18 cellular contexts compared by ENCODE assay signal in genomic region chr2:235859651-235860050, GRCh38.
DNase-seq lines count a peak whose midpoint lies in the region; ATAC-seq and TF ChIP-seq lines count a peak whose summit lies in the region.
"Had no signal": no experiment of that assay in that cellular context is flagged by ENCODE, and none has a peak within 500 bp of the region (broad histone marks: within the 10 kb centered on the region; RNA-seq: fewer than 3 reads in every experiment).

No MANE protein-coding gene starts in this region.

- peak overlapping the region; percentile 82 for H3K27ac Mint-ChIP-seq in mesothelial cell of epicardium
- H3K27ac Mint-ChIP-seq: stimulated activated effector memory CD8-positive, alpha-beta T cell treated with anti-CD3 and anti-CD28 coated beads, Interleukin-12 subunit alpha, Interleukin-12 subunit beta, amount 100 ng/mL, for 72 hours had no signal

- no peaks in the 10 kb centered on the region for H3K9me3 Mint-ChIP-seq in mesothelial cell of epicardium
- H3K9me3 Mint-ChIP-seq: stimulated activated effector memory CD8-positive, alpha-beta T cell treated with anti-CD3 and anti-CD28 coated beads, Interleukin-12 subunit alpha, Interleukin-12 subunit beta, amount 100 ng/mL, for 72 hours had no signal

- peak; percentile 34 for DNase-seq in NCI-H748 (lab: John Stamatoyannopoulos, UW; ENCODE audit: unreplicated experiment)
- DNase-seq in NCI-H748 treated with DMSO at 0.1 percent for 48 hours (lab: John Stamatoyannopoulos, UW): no peak
- peak in 1 of 2 donors; percentile 30 for DNase-seq in foreskin keratinocyte
- no peak for DNase-seq in mesothelial cell of epicardium (ENCODE audit: low spot score in 2 of 2, unreplicated experiment in 2 of 2)
- DNase-seq in NCI-H146 treated with DMSO at 0.1 percent for 48 hours (lab: John Stamatoyannopoulos, UW; ENCODE audit: unreplicated experiment): no peak
- no peak for DNase-seq in left colon
- no peak for DNase-seq in foreskin melanocyte
- no peak for DNase-seq in WERI-Rb-1
- DNase-seq: activated naive CD4-positive, alpha-beta T cell treated with anti-CD3 and anti-CD28 coated beads, Interleukin-2, amount 50 U/mL, for 16 hours; activated T-cell treated with anti-CD3 and anti-CD28 coated beads for 4 hours; body of pancreas; hypothalamus; NCI-H2029 treated with DMSO at 0.1 percent for 48 hours; pancreas had no signal

- H3K36me3 Mint-ChIP-seq in mesothelial cell of epicardium: no peaks in the 10 kb centered on the region
- H3K36me3 Mint-ChIP-seq: stimulated activated effector memory CD8-positive, alpha-beta T cell treated with anti-CD3 and anti-CD28 coated beads, Interleukin-12 subunit alpha, Interleukin-12 subunit beta, amount 100 ng/mL, for 72 hours had no signal

- intact Hi-C loops in left colon (cut with DNase I, micrococcal nuclease): no loop called here

- H3K4me1 Mint-ChIP-seq in mesothelial cell of epicardium: peaks cover 28% of the 10 kb centered on the region

- H3K4me3 ChIP-seq in WERI-Rb-1 (ENCODE audit: low read depth, low read length): no peak overlapping the region
- H3K4me3 ChIP-seq: BLaER1 treated with 17β-estradiol and CSF1 and Interleukin-3, amounts not matched to agents 10 nM and 100 nM; body of pancreas; pancreas; smooth muscle cell; tibial artery had no signal

- H3K4me3 Mint-ChIP-seq in mesothelial cell of epicardium: no peak overlapping the region
- H3K4me3 Mint-ChIP-seq: stimulated activated effector memory CD8-positive, alpha-beta T cell treated with anti-CD3 and anti-CD28 coated beads, Interleukin-12 subunit alpha, Interleukin-12 subunit beta, amount 100 ng/mL, for 72 hours had no signal

- H3K36me3 ChIP-seq in WERI-Rb-1: peaks cover 7% of the 10 kb centered on the region
- H3K36me3 ChIP-seq: pancreas, tibial artery had no signal

- ATAC-seq in foreskin keratinocyte (peak; percentile 53), left colon (no peak)
- ATAC-seq: body of pancreas; pancreas; stimulated activated effector memory CD8-positive, alpha-beta T cell treated with anti-CD3 and anti-CD28 coated beads, Interleukin-12 subunit alpha, Interleukin-12 subunit beta, amount 100 ng/mL, for 72 hours had no signal

- H3K27me3 ChIP-seq in foreskin keratinocyte (no peaks in the 10 kb centered on the region), WERI-Rb-1 (ENCODE audit: insufficient read depth, low read depth, severe bottlenecking) (no peaks in the 10 kb centered on the region)
- H3K27me3 ChIP-seq: BLaER1 treated with 17β-estradiol and CSF1 and Interleukin-3, amounts not matched to agents 10 nM and 100 nM; body of pancreas; pancreas; tibial artery had no signal

- no peaks in the 10 kb centered on the region for H3K9me3 ChIP-seq in WERI-Rb-1 (ENCODE audit: severe bottlenecking)
- H3K9me3 ChIP-seq: BLaER1 treated with 17β-estradiol and CSF1 and Interleukin-3, amounts not matched to agents 10 nM and 100 nM; body of pancreas; pancreas; tibial artery had no signal

- H3K27ac ChIP-seq in foreskin keratinocyte (peak overlapping the region; percentile 56), WERI-Rb-1 (no peak overlapping the region)
- H3K27ac ChIP-seq: BLaER1 treated with 17β-estradiol and CSF1 and Interleukin-3, amounts not matched to agents 10 nM and 100 nM; body of pancreas; pancreas; tibial artery had no signal

- TF ChIP-seq CTCF in foreskin keratinocyte (conservative IDR thresholded peaks at IDR 0.05) (no peak), mesothelial cell of epicardium (IDR thresholded peaks at IDR 0.05; ENCODE audit: unreplicated experiment) (no peak), WERI-Rb-1 (IDR thresholded peaks at IDR 0.05; ENCODE audit: low read depth, low read length) (no peak)

- H3K27me3 Mint-ChIP-seq in mesothelial cell of epicardium (ENCODE audit: low read depth): no peaks in the 10 kb centered on the region

- H3K4me1 ChIP-seq in foreskin keratinocyte: peaks cover 31% of the 10 kb centered on the region
- H3K4me1 ChIP-seq: body of pancreas, pancreas, tibial artery had no signal
